Comparison of ENCODE assay signal across 11 cellular contexts in genomic region chr4:131499139-131499873, GRCh38.
A peak's percentile ranks its signal among the peaks of the same experiment; 100 is the strongest.
DNase-seq lines count a peak whose midpoint lies in the region; ATAC-seq and TF ChIP-seq lines count a peak whose summit lies in the region.
"Had no signal": no experiment of that assay in that cellular context is flagged by ENCODE, and none has a peak within 500 bp of the region (broad histone marks: within the 10 kb centered on the region; RNA-seq: fewer than 3 reads in every experiment).

No MANE protein-coding gene starts in this region.

- H3K4me1 ChIP-seq in SK-N-SH (ENCODE audit: control insufficient read depth in 1 of 2, insufficient read depth in 2 of 2, low read depth in 1 of 2, low read length in 1 of 2) (no peaks in the 10 kb centered on the region), BE2C (no peaks in the 10 kb centered on the region)

- no peak for TF ChIP-seq RAD21 in SK-N-SH (IDR thresholded peaks at IDR 0.05; ENCODE audit: low read length)

- H4K20me1 ChIP-seq in SK-N-SH (ENCODE audit: insufficient read depth) = no peaks in the 10 kb centered on the region

- no peak overlapping the region for H3K9ac ChIP-seq in SK-N-SH

- DNase-seq in Ammon's horn (ENCODE audit: low spot score) = peak; percentile 20
- peak; percentile 8 for DNase-seq in LoVo (ENCODE audit: low spot score)
- no peak for DNase-seq in SK-N-SH
- DNase-seq in fibroblast of the conjunctiva (ENCODE audit: low read depth) = peak; percentile 77
- DNase-seq in HUDEP-2 (lab: John Stamatoyannopoulos, UW; ENCODE audit: unreplicated experiment in 76 of 76) = no peak
- no peak for DNase-seq in BE2C
- DNase-seq in NCI-H1105 treated with DMSO at 0.1 percent for 48 hours (lab: John Stamatoyannopoulos, UW) = no peak
- DNase-seq: caudate nucleus; NCI-H345; stimulated activated naive CD4-positive, alpha-beta T cell had no signal

- no peak overlapping the region for H3K4me2 ChIP-seq in SK-N-SH

- H3K9me2 ChIP-seq in SK-N-SH = no peaks in the 10 kb centered on the region

- H3F3A ChIP-seq in SK-N-SH (replicated peaks; ENCODE audit: insufficient read depth) = no peaks in the 10 kb centered on the region

- H3K36me3 ChIP-seq in SK-N-SH (replicated peaks in 1 of 2; ENCODE audit: control insufficient read depth in 1 of 2, insufficient read depth in 2 of 2, low read length in 1 of 2) = no peaks in the 10 kb centered on the region
- no peaks in the 10 kb centered on the region for H3K36me3 ChIP-seq in BE2C

- no peak overlapping the region for H2AFZ ChIP-seq in SK-N-SH (ENCODE audit: low read depth)

- no peak for ATAC-seq in HG03097 (IDR thresholded peaks at IDR 0.05; ENCODE audit: low FRiP score, unreplicated experiment)

- POLR2A ChIA-PET in SK-N-SH (lab: Yijun Ruan, JAX) = no interaction called here

- H3K79me2 ChIP-seq in SK-N-SH (ENCODE audit: insufficient read depth) = no peaks in the 10 kb centered on the region

- H3K9me3 ChIP-seq in SK-N-SH = no peaks in the 10 kb centered on the region
- no peaks in the 10 kb centered on the region for H3K9me3 ChIP-seq in BE2C

- no peak for TF ChIP-seq EP300 in SK-N-SH (IDR thresholded peaks at IDR 0.05; ENCODE audit: borderline replicate concordance in 1 of 2, low read depth in 1 of 2, low read length in 1 of 2)

- no peak overlapping the region for H3K4me3 ChIP-seq in SK-N-SH (ENCODE audit: low read depth in 2 of 2, low read length in 1 of 2)
- H3K4me3 ChIP-seq in BE2C (ENCODE audit: low read depth, low read length) = no peak overlapping the region

- 30% methylated on average over 9 of the region's 10 CpGs for WGBS in SK-N-SH (ENCODE audit: low lambda C conversion rate)

- CTCF ChIA-PET in SK-N-SH (lab: Yijun Ruan, JAX) = no interaction called here

- H3K27ac ChIP-seq in SK-N-SH (ENCODE audit: low read depth in 2 of 2, low read length in 1 of 2) = no peak overlapping the region

- TF ChIP-seq CTCF in SK-N-SH (IDR thresholded peaks at IDR 0.05) (no peak), BE2C (IDR thresholded peaks at IDR 0.05; ENCODE audit: low read depth, low read length) (no peak)

- H3K27me3 ChIP-seq in SK-N-SH (ENCODE audit: insufficient read depth) (no peaks in the 10 kb centered on the region), BE2C (no peaks in the 10 kb centered on the region)

TF ChIP-seq in SK-N-SH, 30 proteins besides CTCF, POLR2A, EP300 and RAD21:
- TF ChIP-seq FOXJ3 (CRISPR knock-in tag; IDR thresholded peaks at IDR 0.05) (no peak), NFIC (IDR thresholded peaks at IDR 0.05; ENCODE audit: borderline replicate concordance) (peak; percentile 24; the same call in 1 of the 2 replicates), SMC3 (IDR thresholded peaks at IDR 0.05; ENCODE audit: low read depth, low read length) (no peak), FOSL2 (IDR thresholded peaks at IDR 0.05; ENCODE audit: borderline replicate concordance, low read depth) (no peak), JUND (IDR thresholded peaks at IDR 0.05) (no peak), IRF3 (IDR thresholded peaks at IDR 0.05; ENCODE audit: low read depth, low read length) (no peak), ELF1 (IDR thresholded peaks at IDR 0.05) (no peak), MXI1 (IDR thresholded peaks at IDR 0.05; ENCODE audit: low read depth, low read length) (no peak)
- TF ChIP-seq, protein P1, sequence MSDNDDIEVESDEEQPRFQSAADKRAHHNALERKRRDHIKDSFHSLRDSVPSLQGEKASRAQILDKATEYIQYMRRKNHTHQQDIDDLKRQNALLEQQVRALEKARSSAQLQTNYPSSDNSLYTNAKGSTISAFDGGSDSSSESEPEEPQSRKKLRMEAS (IDR thresholded peaks at IDR 0.05; ENCODE audit: low read depth) = no peak
- TF ChIP-seq, protein P2, sequence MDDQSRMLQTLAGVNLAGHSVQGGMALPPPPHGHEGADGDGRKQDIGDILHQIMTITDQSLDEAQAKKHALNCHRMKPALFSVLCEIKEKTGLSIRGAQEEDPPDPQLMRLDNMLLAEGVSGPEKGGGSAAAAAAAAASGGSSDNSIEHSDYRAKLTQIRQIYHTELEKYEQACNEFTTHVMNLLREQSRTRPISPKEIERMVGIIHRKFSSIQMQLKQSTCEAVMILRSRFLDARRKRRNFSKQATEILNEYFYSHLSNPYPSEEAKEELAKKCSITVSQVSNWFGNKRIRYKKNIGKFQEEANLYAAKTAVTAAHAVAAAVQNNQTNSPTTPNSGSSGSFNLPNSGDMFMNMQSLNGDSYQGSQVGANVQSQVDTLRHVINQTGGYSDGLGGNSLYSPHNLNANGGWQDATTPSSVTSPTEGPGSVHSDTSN (IDR thresholded peaks at IDR 0.05) = 0 out of 2 replicates have a peak, but pooled peaks have one; percentile 3

Comparison
In these comparisons a context has a peak if more than half of its experiments do, and no peak if none do; other contexts are left out.
1. DNase-seq: peak in Ammon's horn (single experiment), LoVo (single experiment) and fibroblast of the conjunctiva (single experiment); none in SK-N-SH (single experiment), HUDEP-2 (0 of 76), BE2C (single experiment) and NCI-H1105 treated with DMSO at 0.1 percent for 48 hours (single experiment).